In the genomic region with DNA sequence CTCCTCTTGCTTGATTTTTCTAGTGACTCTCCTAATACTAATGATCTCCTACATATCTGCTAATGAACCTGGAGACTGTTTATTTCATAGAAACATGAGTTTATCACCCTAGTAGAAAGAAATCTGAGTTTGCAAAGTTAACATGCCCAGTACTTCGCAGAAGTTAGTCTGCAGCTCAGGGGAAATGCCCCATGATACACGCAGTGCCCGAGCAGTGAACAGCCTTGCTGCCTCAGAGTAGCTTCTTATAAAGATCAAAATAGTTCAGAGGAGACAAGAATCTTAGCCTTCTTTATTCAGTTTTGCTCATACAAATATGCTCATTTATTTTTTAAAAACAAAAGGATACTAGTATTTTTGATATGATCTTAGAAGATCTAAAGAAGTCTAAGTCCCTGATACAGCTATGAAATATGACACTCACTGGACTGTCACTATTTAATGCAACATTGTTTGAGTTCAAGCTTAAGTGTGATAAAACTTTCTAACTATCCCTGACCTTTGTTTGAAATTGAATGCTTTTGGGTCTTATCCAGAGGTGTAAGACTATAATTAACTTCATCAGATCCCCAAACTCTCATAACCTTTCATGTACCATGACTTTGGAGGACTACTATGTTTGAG, we compare ENCODE assay signal across 15 cellular contexts. TPM values are rescaled to one million over a fixed set of nuclear protein-coding genes. Genes with fewer than 3 reads are reported as not detected.
A peak's percentile ranks its signal among the peaks of the same experiment; 100 is the strongest.
DNase-seq lines count a peak whose midpoint lies in the region; ATAC-seq and TF ChIP-seq lines count a peak whose summit lies in the region.
"Had no signal": no experiment of that assay in that cellular context is flagged by ENCODE, and none has a peak within 500 bp of the region (broad histone marks: within the 10 kb centered on the region; RNA-seq: fewer than 3 reads in every experiment).

No MANE protein-coding gene starts in this region.

- H3K9me3 Mint-ChIP-seq in glutamatergic neuron (ENCODE audit: unreplicated experiment), result no peaks in the 10 kb centered on the region
- H3K9me3 Mint-ChIP-seq: IgD-negative memory B cell had no signal

- CTCF ChIA-PET in PC-9 (lab: Charles Lee), result no interaction called here

- DNase-seq in PC-9, result no peak
- DNase-seq in iris pigment epithelial cell (ENCODE audit: low read depth), result peak; percentile 21
- DNase-seq in glutamatergic neuron, result no peak
- DNase-seq: AML-193, Caco-2, NCI-H1417, NCI-H2029, NCI-H510A, NCI-H82 had no signal

- no peaks in the 10 kb centered on the region for H3K4me1 Mint-ChIP-seq in glutamatergic neuron (ENCODE audit: low read depth, unreplicated experiment)
- H3K4me1 Mint-ChIP-seq: IgD-negative memory B cell had no signal

- H3K27ac Mint-ChIP-seq in glutamatergic neuron (ENCODE audit: unreplicated experiment), result no peak overlapping the region
- H3K27ac Mint-ChIP-seq: IgD-negative memory B cell had no signal

- no peaks in the 10 kb centered on the region for H3K36me3 Mint-ChIP-seq in glutamatergic neuron (ENCODE audit: unreplicated experiment)
- H3K36me3 Mint-ChIP-seq: IgD-negative memory B cell had no signal

- no peak overlapping the region for H3K27ac ChIP-seq in PC-9
- H3K27ac ChIP-seq in skeletal muscle tissue (ENCODE audit: low read depth, low read length), result peak overlapping the region; percentile 4

- 0 out of 2 replicates have a peak, but pooled peaks have one; percentile 13 for TF ChIP-seq CTCF in PC-9 (conservative IDR thresholded peaks at IDR 0.05)
- no peak for TF ChIP-seq CTCF in glutamatergic neuron (IDR thresholded peaks at IDR 0.05; ENCODE audit: partially characterized antibody, unreplicated experiment)

- ATAC-seq in GM19035 (IDR thresholded peaks at IDR 0.05; ENCODE audit: unreplicated experiment) (no peak), GM21723 (IDR thresholded peaks at IDR 0.05; ENCODE audit: unreplicated experiment) (no peak), HG03520 (IDR thresholded peaks at IDR 0.05; ENCODE audit: unreplicated experiment) (no peak)

- H3K36me3 ChIP-seq in PC-9 (ENCODE audit: low read depth) (no peaks in the 10 kb centered on the region), neuron (ENCODE audit: insufficient read depth, low read length) (no peaks in the 10 kb centered on the region), skeletal muscle tissue (ENCODE audit: control insufficient read depth in 3 of 3, insufficient read depth in 3 of 3, low read length in 3 of 3) (no peaks in the 10 kb centered on the region)

- H3F3A ChIP-seq in PC-9 (ENCODE audit: insufficient read depth, low read depth), result no peaks in the 10 kb centered on the region

- no peaks in the 10 kb centered on the region for H4K20me1 ChIP-seq in PC-9 (ENCODE audit: insufficient read depth)

- H3K9ac ChIP-seq in skeletal muscle tissue (ENCODE audit: low read depth in 1 of 3, low read length in 3 of 3), result peak overlapping the region in 1 of 3 donors; percentile 0

- H3K4me3 Mint-ChIP-seq in glutamatergic neuron (ENCODE audit: unreplicated experiment), result no peak overlapping the region
- H3K4me3 Mint-ChIP-seq: IgD-negative memory B cell had no signal

- H3K27me3 Mint-ChIP-seq in glutamatergic neuron (ENCODE audit: unreplicated experiment), result peaks cover under 1% of the 10 kb centered on the region

- BruUV-seq in PC-9 (replicated peaks; lab: Mats Ljungman, UMichigan), result no TSS peak

- POLR2A ChIA-PET in PC-9 (lab: Charles Lee; ENCODE audit: unreplicated experiment), result interaction anchor here (0.6 to 0.7 kb wide), 2 partner anchors 20 to 46 kb away, joined by 4 to 6 read pairs; no protein-coding TSS in a partner anchor

- no peaks in the 10 kb centered on the region for H3K79me2 ChIP-seq in PC-9 (ENCODE audit: low read depth)

- intact Hi-C loops in PC-9 (cut with micrococcal nuclease; ENCODE audit: unreplicated experiment), result no loop called here

- no peaks in the 10 kb centered on the region for H3K9me3 ChIP-seq in PC-9 (ENCODE audit: insufficient read depth, low read depth)
- no peaks in the 10 kb centered on the region for H3K9me3 ChIP-seq in neuron (ENCODE audit: low read length)
- H3K9me3 ChIP-seq in skeletal muscle tissue (ENCODE audit: control insufficient read depth in 3 of 3, low read length in 3 of 3), result no peaks in the 10 kb centered on the region
- H3K9me3 ChIP-seq: Caco-2 had no signal

- no peak overlapping the region for H3K4me2 ChIP-seq in PC-9

- H3K4me3 ChIP-seq in PC-9, result no peak overlapping the region
- H3K4me3 ChIP-seq in neuron (ENCODE audit: low read length), result no peak overlapping the region
- no peak overlapping the region for H3K4me3 ChIP-seq in skeletal muscle tissue (ENCODE audit: low read length in 3 of 3)

- H2AFZ ChIP-seq in PC-9 (no peak overlapping the region), neuron (ENCODE audit: low read depth, low read length) (peak overlapping the region; percentile 26)

- no peaks in the 10 kb centered on the region for H3K27me3 ChIP-seq in PC-9 (ENCODE audit: insufficient read depth, low read depth)
- H3K27me3 ChIP-seq in neuron (ENCODE audit: insufficient read depth, low read length), result no peaks in the 10 kb centered on the region
- no peaks in the 10 kb centered on the region for H3K27me3 ChIP-seq in skeletal muscle tissue (ENCODE audit: control insufficient read depth in 3 of 3, insufficient read depth in 3 of 3, low read length in 3 of 3)

- H3K4me1 ChIP-seq in PC-9 (replicated peaks; ENCODE audit: insufficient read depth) (no peaks in the 10 kb centered on the region), neuron (ENCODE audit: insufficient read depth, low read length) (no peaks in the 10 kb centered on the region), skeletal muscle tissue (ENCODE audit: control insufficient read depth in 3 of 3, insufficient read depth in 3 of 3, low read length in 3 of 3) (peaks cover 0 to 2% (median 0%) of the 10 kb centered on the region in 3 donors)
- H3K4me1 ChIP-seq: Caco-2 had no signal

- peaks cover 4% of the 10 kb centered on the region; the same call in 1 of the 2 replicates for H3K9me2 ChIP-seq in PC-9 (ENCODE audit: insufficient read depth)

RNA-seq across cellular contexts. Expression of gene FRZB, which starts 20.5 kb away (rescaled TPM):
- total RNA-seq in PC-9 (2021), result 0.15 TPM in 2 replicates
- total RNA-seq in skeletal muscle tissue, result 6.8 TPM
- total RNA-seq in glutamatergic neuron (ENCODE audit: unreplicated experiment), result 2.2 TPM
- total RNA-seq: Caco-2 had no signal
